13 cellular contexts compared by ENCODE assay signal in the genomic region with DNA sequence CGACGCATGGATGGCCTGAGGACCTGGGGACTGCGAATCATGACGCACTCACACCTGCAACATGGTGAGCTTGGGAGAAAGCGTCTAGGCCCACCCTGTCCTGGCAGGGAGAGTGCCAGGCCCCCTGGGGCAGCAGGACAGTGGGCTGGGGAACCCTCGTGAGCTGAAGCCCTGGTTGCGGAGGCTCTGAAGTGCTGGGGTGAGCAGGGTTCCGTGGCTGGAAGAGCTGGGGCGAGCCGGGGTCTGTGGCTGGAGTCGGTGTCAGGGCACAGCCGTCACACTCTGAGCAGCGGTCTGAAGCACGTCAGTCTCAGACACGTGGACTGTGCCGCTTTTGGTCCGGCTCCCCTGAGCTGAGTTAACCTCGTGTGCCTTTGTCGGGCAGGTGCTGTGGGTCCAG. TPM values are rescaled to one million over a fixed set of nuclear protein-coding genes. Genes with fewer than 3 reads are reported as not detected.
DNase-seq lines count a peak whose midpoint lies in the region; ATAC-seq and TF ChIP-seq lines count a peak whose summit lies in the region.
"Had no signal": no experiment of that assay in that cellular context is flagged by ENCODE, and none has a peak within 500 bp of the region (broad histone marks: within the 10 kb centered on the region; RNA-seq: fewer than 3 reads in every experiment).

No MANE protein-coding gene starts in this region.

- TF ChIP-seq CTCF in endothelial cell (IDR thresholded peaks at IDR 0.05; ENCODE audit: unreplicated experiment) (no peak), type B pancreatic cell (conservative IDR thresholded peaks at IDR 0.05) (no peak)

- no peak for ATAC-seq in activated T-cell treated with anti-CD3 and anti-CD28 coated beads, Interleukin-2, amount 50 U/mL, for 72 hours (replicated peaks in 1 of 2)
- ATAC-seq: stimulated activated naive CD8-positive, alpha-beta T cell treated with anti-CD3 and anti-CD28 coated beads, Interleukin-15, amount 100 ng/mL, for 72 hours had no signal

- H3K27me3 Mint-ChIP-seq in activated T-cell treated with anti-CD3 and anti-CD28 coated beads, Interleukin-2, amount 50 U/mL, for 72 hours (ENCODE audit: low read depth) = no peaks in the 10 kb centered on the region
- H3K27me3 Mint-ChIP-seq in endothelial cell (ENCODE audit: unreplicated experiment) = peaks cover 15% of the 10 kb centered on the region
- H3K27me3 Mint-ChIP-seq in type B pancreatic cell = no peaks in the 10 kb centered on the region
- H3K27me3 Mint-ChIP-seq: activated naive CD8-positive, alpha-beta T cell treated with anti-CD3 and anti-CD28 coated beads, Interleukin-2, amount 10 ng/mL, durations not matched to agents 7 days and 5 days; stimulated activated naive CD8-positive, alpha-beta T cell treated with anti-CD3 and anti-CD28 coated beads, Interleukin-15, amount 100 ng/mL, for 72 hours had no signal

- no peaks in the 10 kb centered on the region for H3K27me3 ChIP-seq in muscle layer of colon (ENCODE audit: control insufficient read depth in 1 of 2, insufficient read depth in 2 of 2, low read length in 2 of 2)
- H3K27me3 ChIP-seq: colonic mucosa, SJSA1 had no signal

- no peaks in the 10 kb centered on the region for H3K9me3 ChIP-seq in muscle layer of colon (ENCODE audit: low read length)
- H3K9me3 ChIP-seq: colonic mucosa, SJSA1 had no signal

- H3K27ac Mint-ChIP-seq in activated T-cell treated with anti-CD3 and anti-CD28 coated beads, Interleukin-2, amount 50 U/mL, for 72 hours = peak overlapping the region; percentile 39
- H3K27ac Mint-ChIP-seq in endothelial cell (ENCODE audit: unreplicated experiment) = peak overlapping the region; percentile 44
- H3K27ac Mint-ChIP-seq in type B pancreatic cell = peak overlapping the region; percentile 85
- H3K27ac Mint-ChIP-seq: activated naive CD8-positive, alpha-beta T cell treated with anti-CD3 and anti-CD28 coated beads, Interleukin-2, amount 10 ng/mL, durations not matched to agents 7 days and 5 days had no signal

- peaks cover 27% of the 10 kb centered on the region for H3K36me3 ChIP-seq in muscle layer of colon (ENCODE audit: insufficient read depth, low read length)
- H3K36me3 ChIP-seq: colonic mucosa had no signal

- no peak overlapping the region for H3K4me3 Mint-ChIP-seq in activated T-cell treated with anti-CD3 and anti-CD28 coated beads, Interleukin-2, amount 50 U/mL, for 72 hours
- H3K4me3 Mint-ChIP-seq in endothelial cell (ENCODE audit: unreplicated experiment) = no peak overlapping the region
- no peak overlapping the region for H3K4me3 Mint-ChIP-seq in type B pancreatic cell
- H3K4me3 Mint-ChIP-seq: activated naive CD8-positive, alpha-beta T cell treated with anti-CD3 and anti-CD28 coated beads, Interleukin-2, amount 10 ng/mL, durations not matched to agents 7 days and 5 days; stimulated activated naive CD8-positive, alpha-beta T cell treated with anti-CD3 and anti-CD28 coated beads, Interleukin-15, amount 100 ng/mL, for 72 hours had no signal

- H3K27ac ChIP-seq in muscle layer of colon (ENCODE audit: low read depth, low read length) = peak overlapping the region; percentile 79
- H3K27ac ChIP-seq: SJSA1 had no signal

- H3K9me3 Mint-ChIP-seq in activated T-cell treated with anti-CD3 and anti-CD28 coated beads, Interleukin-2, amount 50 U/mL, for 72 hours = no peaks in the 10 kb centered on the region
- H3K9me3 Mint-ChIP-seq in endothelial cell (ENCODE audit: unreplicated experiment) = no peaks in the 10 kb centered on the region
- no peaks in the 10 kb centered on the region for H3K9me3 Mint-ChIP-seq in type B pancreatic cell
- H3K9me3 Mint-ChIP-seq: activated naive CD8-positive, alpha-beta T cell treated with anti-CD3 and anti-CD28 coated beads, Interleukin-2, amount 10 ng/mL, durations not matched to agents 7 days and 5 days; stimulated activated naive CD8-positive, alpha-beta T cell treated with anti-CD3 and anti-CD28 coated beads, Interleukin-15, amount 100 ng/mL, for 72 hours had no signal

- H3K4me1 ChIP-seq in muscle layer of colon (ENCODE audit: insufficient read depth, low read length) = peaks cover 74% of the 10 kb centered on the region

- no peak overlapping the region for H3K4me3 ChIP-seq in muscle layer of colon (ENCODE audit: low read depth in 1 of 2, low read length in 2 of 2)
- H3K4me3 ChIP-seq: colonic mucosa, SJSA1 had no signal

- H3K36me3 Mint-ChIP-seq in activated T-cell treated with anti-CD3 and anti-CD28 coated beads, Interleukin-2, amount 50 U/mL, for 72 hours (ENCODE audit: insufficient read depth in 2 of 2) = peaks cover 5 to 10% of the 10 kb centered on the region in 2 donors
- peaks cover 40% of the 10 kb centered on the region for H3K36me3 Mint-ChIP-seq in endothelial cell (ENCODE audit: low read depth, unreplicated experiment)
- peaks cover 14% of the 10 kb centered on the region for H3K36me3 Mint-ChIP-seq in type B pancreatic cell

- no peak overlapping the region for H3K9ac ChIP-seq in muscle layer of colon (ENCODE audit: low read length)

- H3K4me1 Mint-ChIP-seq in activated T-cell treated with anti-CD3 and anti-CD28 coated beads, Interleukin-2, amount 50 U/mL, for 72 hours (ENCODE audit: low read depth) = peaks cover 38% of the 10 kb centered on the region
- H3K4me1 Mint-ChIP-seq in endothelial cell (ENCODE audit: unreplicated experiment) = peaks cover 12% of the 10 kb centered on the region
- peaks cover 21% of the 10 kb centered on the region for H3K4me1 Mint-ChIP-seq in type B pancreatic cell (ENCODE audit: unreplicated experiment)

- DNase-seq in activated T-cell treated with anti-CD3 and anti-CD28 coated beads, Interleukin-2, amount 50 U/mL, for 72 hours = no peak
- no peak for DNase-seq in activated T-cell treated with anti-CD3 and anti-CD28 coated beads, Interleukin-2, amount 50 U/mL, for 48 hours
- DNase-seq in endothelial cell (ENCODE audit: low spot score) (no peak), type B pancreatic cell (ENCODE audit: extremely low spot score, unreplicated experiment) (no peak), SHP77 (lab: John Stamatoyannopoulos, UW) (no peak), NCI-H82 (lab: John Stamatoyannopoulos, UW) (no peak), A172 (ENCODE audit: low spot score) (no peak)
- DNase-seq: activated naive CD8-positive, alpha-beta T cell treated with anti-CD3 and anti-CD28 coated beads, Interleukin-2, amount 10 ng/mL, durations not matched to agents 7 days and 5 days; colonic mucosa; NCI-H2081; stimulated activated naive CD8-positive, alpha-beta T cell treated with anti-CD3 and anti-CD28 coated beads, Interleukin-15, amount 100 ng/mL, for 72 hours had no signal

RNA-seq across cellular contexts. Expression of a gene that starts 4.7 kb away (rescaled TPM):
- 10 to 100 TPM; 77.9 to 84.4 TPM for total RNA-seq in activated T-cell treated with anti-CD3 and anti-CD28 coated beads, Interleukin-2, amount 50 U/mL, for 72 hours
- total RNA-seq in endothelial cell (ENCODE audit: unreplicated experiment) = 150 TPM
- 121 and 146 TPM in 2 replicates for total RNA-seq in type B pancreatic cell (ENCODE audit: low replicate concordance)
- total RNA-seq in A172 (2014; rRNA removed; shearing (Covaris generic)) = 103 and 123 TPM in 2 replicates

RNA-seq across cellular contexts. Expression of a gene that starts 39.4 kb away (rescaled TPM):
- total RNA-seq in activated T-cell treated with anti-CD3 and anti-CD28 coated beads, Interleukin-2, amount 50 U/mL, for 72 hours = 10 to 100 TPM; 33.8 to 34.9 TPM
- total RNA-seq in endothelial cell (ENCODE audit: unreplicated experiment) (61.3 TPM), type B pancreatic cell (ENCODE audit: low replicate concordance) (46.3 and 50.0 TPM in 2 replicates)
- total RNA-seq in A172 (2014; rRNA removed; shearing (Covaris generic)) = 55.3 and 56.3 TPM in 2 replicates
